Comparison of ENCODE assay signal across 18 cellular contexts in genomic region chr3:35137612-35138011, GRCh38.
"Had no signal": no experiment of that assay in that cellular context is flagged by ENCODE, and none has a peak within 500 bp of the region (broad histone marks: within the 10 kb centered on the region; RNA-seq: fewer than 3 reads in every experiment).

No MANE protein-coding gene starts in this region.

- ATAC-seq: lower lobe of right lung, pancreas, sciatic nerve, upper lobe of right lung had no signal

- H3K36me3 ChIP-seq: colonic mucosa, left ventricle myocardium inferior, lower lobe of right lung, pancreas, tibial nerve, upper lobe of right lung, vagina had no signal

- DNase-seq: colonic mucosa; dermis blood vessel endothelial cell; foreskin melanocyte; head of caudate nucleus; hippocampal formation; kidney glomerular epithelial cell; left ventricle myocardium inferior; lower lobe of right lung; naive B cell; occipital lobe; pancreas; small intestine; stimulated activated CD4-positive, alpha-beta T cell treated with anti-CD3 and anti-CD28 coated beads, Interleukin-12 subunit alpha, Interleukin-12 subunit beta, amount 100 ng/mL, for 4 hours; testis; upper lobe of right lung had no signal

- H3K27ac ChIP-seq: colonic mucosa, left ventricle myocardium inferior, lower lobe of right lung, pancreas, testis, tibial nerve, upper lobe of right lung, vagina had no signal

- FAIRE-seq: pancreas, small intestine had no signal

- H3K27me3 ChIP-seq: colonic mucosa, pancreas, testis, tibial nerve, upper lobe of right lung, vagina had no signal

- H3K4me1 ChIP-seq: colonic mucosa, left ventricle myocardium inferior, lower lobe of right lung, pancreas, testis, tibial nerve, upper lobe of right lung, vagina had no signal

- H3K4me3 ChIP-seq: colonic mucosa, left ventricle myocardium inferior, lower lobe of right lung, pancreas, testis, tibial nerve, upper lobe of right lung, vagina had no signal

- H3K9me3 ChIP-seq: colonic mucosa, pancreas, testis, upper lobe of right lung, vagina had no signal
